19 cellular contexts compared by ENCODE assay signal in genomic region chr19:7795555-7796161, GRCh38. TPM values are rescaled to one million over a fixed set of nuclear protein-coding genes. Genes with fewer than 3 reads are reported as not detected.
"Had no signal": no experiment of that assay in that cellular context is flagged by ENCODE, and none has a peak within 500 bp of the region (broad histone marks: within the 10 kb centered on the region; RNA-seq: fewer than 3 reads in every experiment).

No MANE protein-coding gene starts in this region.

- DNase-seq: activated CD4-positive, alpha-beta T cell treated with anti-CD3 and anti-CD28 coated beads, Interleukin-2, amount 50 U/mL, for 4 hours; activated naive CD4-positive, alpha-beta T cell treated with anti-CD3 and anti-CD28 coated beads, Interleukin-2, amount 50 U/mL, for 16 hours; activated T-cell treated with anti-CD3 and anti-CD28 coated beads, Interleukin-2, amount 50 U/mL, for 1 hour; adrenal gland; central memory CD4-positive, alpha-beta T cell; effector memory CD4-positive, alpha-beta T cell; left colon; nucleus accumbens; spleen; stimulated activated CD4-positive, alpha-beta T cell treated with anti-CD3 and anti-CD28 coated beads, Interleukin-2, amount 100 ng/mL, for 24 hours; stimulated activated naive B cell treated with anti-CD40 and anti-IgM and Interleukin-4, amounts not matched to agents 10 μg/mL and 1 μg/mL and 100 μg/mL, for 72 hours had no signal

- H3K27me3 ChIP-seq: adrenal gland had no signal

- ATAC-seq: activated CD4-positive, CD25-positive, alpha-beta regulatory T cell treated with anti-CD3 and anti-CD28 coated beads, Interleukin-2, amount 50 U/mL, for 24 hours; left colon; natural killer cell treated with Interleukin-12 subunit alpha and Interleukin-12 subunit beta and Interleukin-15 and Interleukin-18, amount 100 ng/mL, for 72 hours; sciatic nerve; stimulated activated naive B cell treated with anti-CD40 and anti-IgM and Interleukin-4, amounts not matched to agents 10 μg/mL and 1 μg/mL and 100 μg/mL, for 72 hours had no signal

- H3K36me3 Mint-ChIP-seq: natural killer cell treated with Interleukin-12 subunit alpha and Interleukin-12 subunit beta and Interleukin-15 and Interleukin-18, amount 100 ng/mL, for 72 hours had no signal

- H3K4me3 ChIP-seq: adrenal gland, coronary artery, prostate gland, spleen, tibial nerve had no signal

- H3K4me1 ChIP-seq: prostate gland had no signal

- H3K27me3 Mint-ChIP-seq: stimulated activated naive B cell treated with anti-CD40 and anti-IgM and Interleukin-4, amounts not matched to agents 10 μg/mL and 1 μg/mL and 100 μg/mL, for 72 hours had no signal

- H3K36me3 ChIP-seq: adrenal gland, prostate gland, spleen, tibial nerve had no signal

- H3K27ac ChIP-seq: adrenal gland, coronary artery, prostate gland, spleen, tibial nerve had no signal

- H3K9me3 ChIP-seq: adrenal gland, prostate gland had no signal

- H3K27ac Mint-ChIP-seq: natural killer cell treated with Interleukin-12 subunit alpha and Interleukin-12 subunit beta and Interleukin-15 and Interleukin-18, amount 100 ng/mL, for 72 hours; stimulated activated naive B cell treated with anti-CD40 and anti-IgM and Interleukin-4, amounts not matched to agents 10 μg/mL and 1 μg/mL and 100 μg/mL, for 72 hours had no signal

- H3K4me3 Mint-ChIP-seq: natural killer cell treated with Interleukin-12 subunit alpha and Interleukin-12 subunit beta and Interleukin-15 and Interleukin-18, amount 100 ng/mL, for 72 hours; stimulated activated naive B cell treated with anti-CD40 and anti-IgM and Interleukin-4, amounts not matched to agents 10 μg/mL and 1 μg/mL and 100 μg/mL, for 72 hours had no signal

- H3K9me3 Mint-ChIP-seq: natural killer cell treated with Interleukin-12 subunit alpha and Interleukin-12 subunit beta and Interleukin-15 and Interleukin-18, amount 100 ng/mL, for 72 hours had no signal

RNA-seq across cellular contexts. Expression of gene CLEC4M, which starts 32.6 kb away (rescaled TPM):
- total RNA-seq: epithelial cell of proximal tubule; left colon; natural killer cell treated with Interleukin-12 subunit alpha and Interleukin-12 subunit beta and Interleukin-15 and Interleukin-18, amount 100 ng/mL, for 72 hours; sciatic nerve; subcutaneous adipose tissue had no signal

RNA-seq across cellular contexts. Expression of gene CD209, which starts 48.3 kb away (rescaled TPM):
- total RNA-seq: natural killer cell treated with Interleukin-12 subunit alpha and Interleukin-12 subunit beta and Interleukin-15 and Interleukin-18, amount 100 ng/mL, for 72 hours had no signal
